Comparison of ENCODE assay signal across 30 cellular contexts in the genomic region with DNA sequence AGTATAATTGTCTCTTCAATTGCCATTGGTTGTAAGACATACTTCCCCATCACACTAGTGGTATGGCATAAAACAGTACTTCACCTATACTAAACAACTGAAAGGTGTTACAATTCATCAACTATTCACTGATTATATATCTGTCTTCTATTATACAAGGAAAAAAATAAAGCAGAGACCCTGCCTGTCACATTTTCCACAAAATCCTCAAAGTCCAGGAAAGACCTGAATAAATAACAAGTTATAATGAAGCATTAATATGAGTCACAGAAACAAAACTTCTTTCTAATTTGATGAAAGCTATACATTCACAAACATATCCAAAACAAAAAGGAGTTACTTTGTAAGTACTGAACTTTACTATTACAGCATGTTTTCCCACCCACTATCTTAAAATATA.
"Had no signal": no experiment of that assay in that cellular context is flagged by ENCODE, and none has a peak within 500 bp of the region (broad histone marks: within the 10 kb centered on the region; RNA-seq: fewer than 3 reads in every experiment).

No MANE protein-coding gene starts in this region.

- H3K27ac ChIP-seq: RWPE1, WERI-Rb-1 had no signal

- H3K36me3 ChIP-seq: WERI-Rb-1 had no signal

- ATAC-seq: activated CD8-positive, alpha-beta memory T cell treated with anti-CD3 and anti-CD28 coated beads, Interleukin-2, amount 10 ng/mL, durations not matched to agents 7 days and 5 days; K562; PC-3; Right ventricle myocardium inferior had no signal

- H3K4me3 ChIP-seq: K562 had no signal

- DNase-seq: activated CD4-positive, alpha-beta memory T cell treated with anti-CD3 and anti-CD28 coated beads, Interleukin-2, amount 10 ng/mL, durations not matched to agents 7 days and 5 days; activated CD4-positive, alpha-beta T cell treated with anti-CD3 and anti-CD28 coated beads for 1 hour; activated CD4-positive, alpha-beta T cell treated with anti-CD3 and anti-CD28 coated beads for 48 hours; activated CD4-positive, CD25-positive, alpha-beta regulatory T cell; activated CD8-positive, alpha-beta memory T cell treated with anti-CD3 and anti-CD28 coated beads for 24 hours; activated CD8-positive, alpha-beta memory T cell treated with anti-CD3 and anti-CD28 coated beads, Interleukin-2, amount 10 ng/mL, durations not matched to agents 7 days and 5 days; activated CD8-positive, alpha-beta memory T cell treated with anti-CD3 and anti-CD28 coated beads, Interleukin-2, amount 50 U/mL, for 48 hours; activated gamma-delta T cell; activated naive CD4-positive, alpha-beta T cell treated with Interleukin-2 at 50 U/mL for 16 hours; activated naive CD8-positive, alpha-beta T cell treated with anti-CD3 and anti-CD28 coated beads, Interleukin-2, amount 10 ng/mL, durations not matched to agents 7 days and 5 days; amygdala; central memory CD4-positive, alpha-beta T cell; NCI-H1092 treated with DMSO at 0.1 percent for 48 hours; NCI-H1417; NCI-H146; NCI-H187; NCI-H2029 treated with DMSO at 0.1 percent for 48 hours; NCI-H2107; NCI-H2171; NCI-H510A; NCI-H526; NCI-H748 treated with DMSO at 0.1 percent for 48 hours; NK-92 treated with Interleukin-12 subunit alpha and Interleukin-12 subunit beta, amount 100 ng/mL, for 24 hours; PC-3; SIG-M5; T1000; WERI-Rb-1 had no signal
